Comparison of ENCODE assay signal across 23 cellular contexts in the genomic region with DNA sequence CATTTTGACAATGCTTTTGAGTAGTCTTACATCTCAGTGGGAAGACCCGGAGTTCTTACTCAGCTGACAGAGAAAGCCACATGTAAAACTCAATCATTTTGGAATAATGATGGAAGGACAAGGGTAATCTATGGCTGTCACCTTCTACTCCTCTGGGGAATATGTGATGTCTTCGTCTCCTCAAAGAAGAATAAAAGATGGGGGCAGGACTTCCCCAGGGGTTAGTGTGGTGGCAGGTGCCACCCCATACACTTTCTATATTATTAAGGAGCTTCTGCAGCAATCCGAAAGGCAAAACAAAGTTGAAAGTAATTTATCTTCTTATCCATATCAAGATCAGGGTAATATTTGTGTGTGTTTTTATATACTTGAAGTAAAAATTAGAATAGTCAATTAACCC.
"Had no signal": no experiment of that assay in that cellular context is flagged by ENCODE, and none has a peak within 500 bp of the region (broad histone marks: within the 10 kb centered on the region; RNA-seq: fewer than 3 reads in every experiment).

No MANE protein-coding gene starts in this region.

- H3K27ac ChIP-seq: coronary artery, dorsolateral prefrontal cortex, esophagus muscularis mucosa, foreskin keratinocyte, gastroesophageal sphincter, heart left ventricle, hepatocyte, left lung, lower lobe of right lung had no signal

- H3K27me3 ChIP-seq: foreskin keratinocyte had no signal

- ATAC-seq: foreskin keratinocyte, gastroesophageal sphincter, heart left ventricle, left cardiac atrium, left lung, left ventricle myocardium superior, lower lobe of right lung, mucosa of descending colon had no signal

- DNase-seq: dermis blood vessel endothelial cell; dorsolateral prefrontal cortex; effector CD4-positive, alpha-beta T cell; effector memory CD4-positive, alpha-beta T cell; foreskin keratinocyte; heart left ventricle; left cardiac atrium; left lung; left ventricle myocardium superior; lower lobe of right lung; mesenchymal stem cell; mucosa of descending colon; naive B cell had no signal

- H3K9me3 Mint-ChIP-seq: mesothelial cell of epicardium, naive B cell had no signal

- H3K36me3 ChIP-seq: esophagus muscularis mucosa, gastroesophageal sphincter, heart left ventricle, left lung, lower lobe of right lung had no signal

- FAIRE-seq: colon, endothelial cell of umbilical vein, frontal cortex, islet of Langerhans, keratinocyte had no signal

- H3K4me3 Mint-ChIP-seq: mesothelial cell of epicardium, naive B cell had no signal

- H3K9me3 ChIP-seq: esophagus muscularis mucosa, gastroesophageal sphincter, heart left ventricle, left lung, lower lobe of right lung, mucosa of descending colon had no signal

- H2AFZ ChIP-seq: hepatocyte had no signal

- H3K27ac Mint-ChIP-seq: mesothelial cell of epicardium had no signal

- H3K79me2 ChIP-seq: hepatocyte had no signal

- H3K4me3 ChIP-seq: coronary artery, dorsolateral prefrontal cortex, esophagus muscularis mucosa, gastroesophageal sphincter, heart left ventricle, hepatocyte, left lung, lower lobe of right lung, mucosa of descending colon had no signal

- H3K4me2 ChIP-seq: hepatocyte had no signal

- H3K4me1 ChIP-seq: left lung, lower lobe of right lung had no signal

- H3K36me3 Mint-ChIP-seq: mesothelial cell of epicardium, naive B cell had no signal
